Comparison of ENCODE assay signal across 1 cellular context in genomic region chr1:230167419-230167852, GRCh38.
TF ChIP-seq lines count a peak whose summit lies in the region.

No MANE protein-coding gene starts in this region.

TF ChIP-seq in GM23338, 12 proteins besides CTCF, POLR2A, EP300 and RAD21 (continued from another document):
- TF ChIP-seq REST (IDR thresholded peaks at IDR 0.05; ENCODE audit: unreplicated experiment), result no peak
- TF ChIP-seq EZH2 (IDR thresholded peaks at IDR 0.05; ENCODE audit: low read depth, unreplicated experiment), result no peak
- TF ChIP-seq CREB1 (CRISPR knock-in tag; IDR thresholded peaks at IDR 0.05; ENCODE audit: low read depth), result no peak
- TF ChIP-seq POLR2AphosphoS5 (IDR thresholded peaks at IDR 0.05; ENCODE audit: low read depth), result no peak
- TF ChIP-seq ETS1 (IDR thresholded peaks at IDR 0.05), result no peak
